In the genomic region with DNA sequence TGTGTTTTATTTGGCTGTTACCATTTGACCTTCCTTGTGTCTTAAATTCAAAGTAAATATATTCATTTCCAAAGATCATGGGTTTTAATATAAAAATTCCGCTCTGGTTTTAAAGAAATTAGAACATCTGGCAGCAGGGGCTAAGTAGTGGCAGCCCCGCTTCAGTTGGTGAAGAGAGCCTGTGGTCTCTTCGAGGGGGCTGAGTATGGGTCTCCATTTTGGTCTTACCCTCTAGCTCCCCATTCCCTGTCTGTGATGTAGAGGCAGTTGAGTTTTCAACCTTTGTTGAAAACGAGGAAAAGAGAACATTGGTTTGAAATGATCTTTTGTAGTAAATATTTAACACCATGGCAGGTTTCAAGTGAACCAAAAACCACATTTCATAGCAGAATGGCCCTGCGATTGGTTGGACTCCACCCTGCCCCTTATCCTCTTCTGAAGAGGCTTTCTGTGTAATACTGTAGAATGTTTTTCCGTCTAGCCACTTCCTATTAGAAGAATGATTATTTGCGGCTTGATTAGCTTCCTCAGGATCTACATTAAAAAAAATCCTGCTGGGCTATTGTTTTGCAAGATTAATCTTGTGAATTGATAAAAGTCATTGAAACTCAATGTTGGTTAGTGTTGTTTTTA, we compare ENCODE assay signal across 17 cellular contexts. TPM values are rescaled to one million over a fixed set of nuclear protein-coding genes. Genes with fewer than 3 reads are reported as not detected.
DNase-seq lines count a peak whose midpoint lies in the region; ATAC-seq and TF ChIP-seq lines count a peak whose summit lies in the region.
"Had no signal": no experiment of that assay in that cellular context is flagged by ENCODE, and none has a peak within 500 bp of the region (broad histone marks: within the 10 kb centered on the region; RNA-seq: fewer than 3 reads in every experiment).

No MANE protein-coding gene starts in this region.

- H3K4me3 Mint-ChIP-seq in endothelial cell (ENCODE audit: unreplicated experiment) = no peak overlapping the region
- H3K4me3 Mint-ChIP-seq: activated CD8-positive, alpha-beta T cell treated with anti-CD3 and anti-CD28 coated beads, Interleukin-2, amount 10 ng/mL, durations not matched to agents 7 days and 5 days; activated naive CD4-positive, alpha-beta T cell treated with anti-CD3 and anti-CD28 coated beads, Interleukin-2, amount 50 U/mL, for 24 hours; HFFc6 had no signal

- intact Hi-C loops in Right ventricle myocardium superior (cut with DNase I) = no loop called here
- intact Hi-C loops in ascending aorta (cut with DNase I) = no loop called here

- no peaks in the 10 kb centered on the region for H3K27me3 Mint-ChIP-seq in endothelial cell (ENCODE audit: unreplicated experiment)
- H3K27me3 Mint-ChIP-seq: activated naive CD4-positive, alpha-beta T cell treated with anti-CD3 and anti-CD28 coated beads, Interleukin-2, amount 50 U/mL, for 24 hours had no signal

- H3K9me3 Mint-ChIP-seq in endothelial cell (ENCODE audit: unreplicated experiment) = no peaks in the 10 kb centered on the region
- H3K9me3 Mint-ChIP-seq: activated naive CD4-positive, alpha-beta T cell treated with anti-CD3 and anti-CD28 coated beads, Interleukin-2, amount 50 U/mL, for 24 hours; HFFc6 had no signal

- no peak overlapping the region for H3K4me3 ChIP-seq in right atrium auricular region
- no peak overlapping the region for H3K4me3 ChIP-seq in ascending aorta
- no peak overlapping the region for H3K4me3 ChIP-seq in suprapubic skin

- no peak for TF ChIP-seq CTCF in right atrium auricular region (IDR thresholded peaks at IDR 0.05)
- no peak for TF ChIP-seq CTCF in endothelial cell (IDR thresholded peaks at IDR 0.05; ENCODE audit: unreplicated experiment)
- TF ChIP-seq CTCF in ascending aorta (IDR thresholded peaks at IDR 0.05) = no peak
- TF ChIP-seq CTCF in suprapubic skin (IDR thresholded peaks at IDR 0.05) = no peak

- H3K4me1 ChIP-seq in right atrium auricular region (peaks cover 0 to 31% of the 10 kb centered on the region in 2 donors), ascending aorta (peaks cover 5 to 13% of the 10 kb centered on the region in 2 donors), suprapubic skin (peaks cover 28% of the 10 kb centered on the region)

- no peaks in the 10 kb centered on the region for H3K36me3 ChIP-seq in right atrium auricular region
- no peaks in the 10 kb centered on the region for H3K36me3 ChIP-seq in ascending aorta
- H3K36me3 ChIP-seq in suprapubic skin = no peaks in the 10 kb centered on the region

- H3K9me3 ChIP-seq in right atrium auricular region = no peaks in the 10 kb centered on the region
- no peaks in the 10 kb centered on the region for H3K9me3 ChIP-seq in ascending aorta
- no peaks in the 10 kb centered on the region for H3K9me3 ChIP-seq in suprapubic skin

- H3K27ac ChIP-seq in right atrium auricular region (no peak overlapping the region), ascending aorta (no peak overlapping the region), suprapubic skin (no peak overlapping the region)

- H3K27ac Mint-ChIP-seq in endothelial cell (ENCODE audit: unreplicated experiment) = peak overlapping the region; percentile 57
- H3K27ac Mint-ChIP-seq: activated CD8-positive, alpha-beta T cell treated with anti-CD3 and anti-CD28 coated beads, Interleukin-2, amount 10 ng/mL, durations not matched to agents 7 days and 5 days; activated naive CD4-positive, alpha-beta T cell treated with anti-CD3 and anti-CD28 coated beads, Interleukin-2, amount 50 U/mL, for 24 hours; HFFc6 had no signal

- TF ChIP-seq EP300 in suprapubic skin (IDR thresholded peaks at IDR 0.05) = no peak

- peaks cover 27% of the 10 kb centered on the region for H3K4me1 Mint-ChIP-seq in endothelial cell (ENCODE audit: unreplicated experiment)

- WGBS in suprapubic skin = 83% methylated on average over 7 of the region's 7 CpGs

- no peak for DNase-seq in Right ventricle myocardium superior
- DNase-seq in right atrium auricular region (ENCODE audit: low spot score) = no peak
- no peak for DNase-seq in endothelial cell (ENCODE audit: low spot score)
- no peak for DNase-seq in ascending aorta (ENCODE audit: low spot score in 2 of 2)
- no peak for DNase-seq in activated CD4-positive, alpha-beta T cell treated with anti-CD3 and anti-CD28 coated beads for 48 hours
- no peak for DNase-seq in suprapubic skin (ENCODE audit: low spot score in 2 of 2)
- DNase-seq: activated CD8-positive, alpha-beta T cell treated with anti-CD3 and anti-CD28 coated beads, Interleukin-2, amount 10 ng/mL, durations not matched to agents 7 days and 5 days; foreskin melanocyte; HFFc6; left cardiac atrium; NCI-H1048; NCI-H69; stimulated activated CD4-positive, alpha-beta T cell treated with anti-CD3 and anti-CD28 coated beads, Interleukin-1b, Interleukin-23, amount 100 ng/mL, for 48 hours; stimulated activated naive CD4-positive, alpha-beta T cell treated with Interleukin-2 at 50 U/mL for 16 hours had no signal

- peaks cover 13% of the 10 kb centered on the region for H3K36me3 Mint-ChIP-seq in endothelial cell (ENCODE audit: low read depth, unreplicated experiment)

- ATAC-seq in Right ventricle myocardium superior (ENCODE audit: poor library complexity) = peak; percentile 34
- ATAC-seq in HG03354 (IDR thresholded peaks at IDR 0.05; ENCODE audit: poor library complexity, severe bottlenecking, unreplicated experiment) = peak; percentile 99
- no peak for ATAC-seq in GM18858 (IDR thresholded peaks at IDR 0.05; ENCODE audit: unreplicated experiment)
- ATAC-seq: activated CD8-positive, alpha-beta T cell treated with anti-CD3 and anti-CD28 coated beads, Interleukin-2, amount 10 ng/mL, durations not matched to agents 7 days and 5 days; left cardiac atrium had no signal

- TF ChIP-seq POLR2A in suprapubic skin (IDR thresholded peaks at IDR 0.05) = no peak

- H3K27me3 ChIP-seq in right atrium auricular region = no peaks in the 10 kb centered on the region
- no peaks in the 10 kb centered on the region for H3K27me3 ChIP-seq in ascending aorta
- no peaks in the 10 kb centered on the region for H3K27me3 ChIP-seq in suprapubic skin

RNA-seq across cellular contexts. Expression of a gene that starts 17.7 kb away (rescaled TPM):
- total RNA-seq in Right ventricle myocardium superior (268 TPM), right atrium auricular region (100 to 1,000 TPM; 326 to 454 TPM), endothelial cell (ENCODE audit: unreplicated experiment) (815 TPM), ascending aorta (216 TPM), suprapubic skin (100 to 1,000 TPM; 150 to 237 (median 174) TPM)
